ENCODE assay signal across 25 cellular contexts in the genomic region with DNA sequence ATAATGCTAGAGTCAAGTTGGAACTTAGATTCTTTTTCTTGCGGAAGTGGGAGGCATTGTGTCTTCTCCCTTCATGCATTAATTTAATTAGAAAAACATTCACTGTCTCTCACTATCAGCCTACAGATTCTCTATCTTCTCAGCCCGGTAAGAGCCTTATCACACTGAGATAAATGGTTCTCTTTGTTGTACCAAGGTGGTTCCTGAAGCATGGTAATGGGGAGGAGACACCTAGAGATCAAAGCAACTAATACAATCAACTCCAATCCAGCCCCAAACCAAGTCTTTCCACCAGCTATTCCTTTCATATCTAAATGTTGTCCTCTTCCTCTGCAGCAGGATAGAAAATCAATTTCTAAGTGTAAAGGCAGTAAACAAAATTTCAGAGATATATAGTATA.
"Had no signal": no experiment of that assay in that cellular context is flagged by ENCODE, and none has a peak within 500 bp of the region (broad histone marks: within the 10 kb centered on the region; RNA-seq: fewer than 3 reads in every experiment).

No MANE protein-coding gene starts in this region.

- DNase-seq: kidney glomerular epithelial cell; left cardiac atrium; left lung; lower lobe of right lung; mammary epithelial cell; mesenchymal stem cell; naive B cell; natural killer cell; ovary; right lobe of liver; stimulated activated CD4-positive, alpha-beta T cell treated with anti-CD3 and anti-CD28 coated beads, Interleukin-1b, Interleukin-23, amount 100 ng/mL, for 48 hours; stimulated activated CD4-positive, alpha-beta T cell treated with anti-CD3 and anti-CD28 coated beads, Interleukin-2, amount 100 ng/mL, for 48 hours; stimulated activated CD4-positive, alpha-beta T cell treated with anti-CD3 and anti-CD28 coated beads, Interleukin-4, amount 100 ng/mL, for 4 hours; stimulated activated CD8-positive, alpha-beta memory T cell treated with anti-CD3 and anti-CD28 coated beads, Interleukin-4, amount 100 ng/mL, for 48 hours; stimulated activated naive CD4-positive, alpha-beta T cell treated with Interleukin-2 at 50 U/mL for 16 hours; stimulated activated naive CD8-positive, alpha-beta T cell treated with anti-CD3 and anti-CD28 coated beads, Interleukin-15, amount 100 ng/mL, for 72 hours; substantia nigra; uterus had no signal

- H3K27ac Mint-ChIP-seq: mesothelial cell of epicardium; natural killer cell; progenitor cell of endocrine pancreas; stimulated activated memory B cell treated with anti-CD40 and anti-IgM and Interleukin-4, amounts not matched to agents 10 μg/mL and 1 μg/mL and 100 μg/mL, for 72 hours; stimulated activated naive CD8-positive, alpha-beta T cell treated with anti-CD3 and anti-CD28 coated beads, Interleukin-15, amount 100 ng/mL, for 72 hours; type B pancreatic cell had no signal

- H3K9me3 ChIP-seq: left lung, lower lobe of right lung, ovary, right atrium auricular region, right lobe of liver, tibial nerve, uterus had no signal

- H3K4me3 Mint-ChIP-seq: mesothelial cell of epicardium; naive B cell; natural killer cell; stimulated activated memory B cell treated with anti-CD40 and anti-IgM and Interleukin-4, amounts not matched to agents 10 μg/mL and 1 μg/mL and 100 μg/mL, for 72 hours; stimulated activated naive CD8-positive, alpha-beta T cell treated with anti-CD3 and anti-CD28 coated beads, Interleukin-15, amount 100 ng/mL, for 72 hours; type B pancreatic cell had no signal

- H3K27ac ChIP-seq: left lung, lower lobe of right lung, ovary, right atrium auricular region, right lobe of liver, tibial nerve, uterus had no signal

- H3K36me3 Mint-ChIP-seq: mesothelial cell of epicardium; naive B cell; natural killer cell; stimulated activated memory B cell treated with anti-CD40 and anti-IgM and Interleukin-4, amounts not matched to agents 10 μg/mL and 1 μg/mL and 100 μg/mL, for 72 hours; type B pancreatic cell had no signal

- H3K4me1 Mint-ChIP-seq: natural killer cell; stimulated activated naive CD8-positive, alpha-beta T cell treated with anti-CD3 and anti-CD28 coated beads, Interleukin-15, amount 100 ng/mL, for 72 hours had no signal

- H3K9me3 Mint-ChIP-seq: mesothelial cell of epicardium; naive B cell; natural killer cell; stimulated activated memory B cell treated with anti-CD40 and anti-IgM and Interleukin-4, amounts not matched to agents 10 μg/mL and 1 μg/mL and 100 μg/mL, for 72 hours; stimulated activated naive CD8-positive, alpha-beta T cell treated with anti-CD3 and anti-CD28 coated beads, Interleukin-15, amount 100 ng/mL, for 72 hours; type B pancreatic cell had no signal

- ATAC-seq: left cardiac atrium; left lung; lower lobe of right lung; natural killer cell; right lobe of liver; stimulated activated memory B cell treated with anti-CD40 and anti-IgM and Interleukin-4, amounts not matched to agents 10 μg/mL and 1 μg/mL and 100 μg/mL, for 72 hours; stimulated activated naive CD8-positive, alpha-beta T cell treated with anti-CD3 and anti-CD28 coated beads, Interleukin-15, amount 100 ng/mL, for 72 hours had no signal

- H3K27me3 ChIP-seq: left lung, ovary, right atrium auricular region, tibial nerve had no signal

- H3K4me3 ChIP-seq: left lung, lower lobe of right lung, ovary, right atrium auricular region, right lobe of liver, smooth muscle cell, tibial nerve, uterus had no signal

- H3K27me3 Mint-ChIP-seq: naive B cell; stimulated activated memory B cell treated with anti-CD40 and anti-IgM and Interleukin-4, amounts not matched to agents 10 μg/mL and 1 μg/mL and 100 μg/mL, for 72 hours; stimulated activated naive CD8-positive, alpha-beta T cell treated with anti-CD3 and anti-CD28 coated beads, Interleukin-15, amount 100 ng/mL, for 72 hours; type B pancreatic cell had no signal

- H3K4me1 ChIP-seq: right atrium auricular region, right lobe of liver, uterus had no signal

- H3K36me3 ChIP-seq: left lung, lower lobe of right lung, ovary, right atrium auricular region, right lobe of liver, tibial nerve, uterus had no signal
